Comparison of ENCODE assay signal across 8 cellular contexts in genomic region chr7:141557831-141558531, GRCh38. TPM values are rescaled to one million over a fixed set of nuclear protein-coding genes. Genes with fewer than 3 reads are reported as not detected.
DNase-seq lines count a peak whose midpoint lies in the region; ATAC-seq and TF ChIP-seq lines count a peak whose summit lies in the region.
"Not testable (repeated sequence)": the region's sequence is repeated elsewhere in the genome, so short reads cannot be mapped to it uniquely, and the experiment has no call there.

No MANE protein-coding gene starts in this region.

- H3K27ac ChIP-seq in MM.1S (ENCODE audit: low read length) = peak overlapping the region; percentile 91

- ATAC-seq in GM18907 (IDR thresholded peaks at IDR 0.05; ENCODE audit: unreplicated experiment) (peak; percentile 38), HG02885 (IDR thresholded peaks at IDR 0.05; ENCODE audit: poor library complexity, unreplicated experiment) (peak; percentile 61)
- ATAC-seq in activated CD8-positive, alpha-beta T cell treated with anti-CD3 and anti-CD28 coated beads for 36 hours = peak; percentile 47

- H4K20me1 ChIP-seq in MM.1S (ENCODE audit: insufficient read depth, low read length) = not testable (repeated sequence)

- H3K27me3 Mint-ChIP-seq in activated CD8-positive, alpha-beta T cell treated with anti-CD3 and anti-CD28 coated beads for 36 hours = not testable (repeated sequence)

- H3K27ac Mint-ChIP-seq in activated CD8-positive, alpha-beta T cell treated with anti-CD3 and anti-CD28 coated beads for 36 hours = peak overlapping the region; percentile 84

- peak; percentile 7 for DNase-seq in AG04449 (ENCODE audit: low read depth, low spot score)
- peak; percentile 91 for DNase-seq in MM.1S
- peak; percentile 63 for DNase-seq in activated CD8-positive, alpha-beta T cell treated with anti-CD3 and anti-CD28 coated beads for 36 hours
- DNase-seq in astrocyte of the hippocampus (ENCODE audit: low read depth, low spot score) = peak; percentile 41
- peak; percentile 37 for DNase-seq in glomerular visceral epithelial cell (ENCODE audit: extremely low spot score)
- peak; percentile 46 for DNase-seq in skeletal muscle cell (ENCODE audit: low read depth)

- peaks cover 32% of the 10 kb centered on the region for H3F3A ChIP-seq in MM.1S (ENCODE audit: insufficient read depth, low read length)

- peaks cover 77% of the 10 kb centered on the region for H3K4me1 Mint-ChIP-seq in activated CD8-positive, alpha-beta T cell treated with anti-CD3 and anti-CD28 coated beads for 36 hours (ENCODE audit: low read depth)

- CTCF ChIA-PET in AG04449 (lab: Yijun Ruan, JAX) = interaction anchor here (1.0 kb wide), 1 partner anchor 97 kb away, joined by 3 read pairs; no protein-coding TSS in a partner anchor
- CTCF ChIA-PET in activated CD8-positive, alpha-beta T cell treated with anti-CD3 and anti-CD28 coated beads for 36 hours (lab: Charles Lee) = not testable (repeated sequence)

- H3K4me3 ChIP-seq in AG04449 (ENCODE audit: low read depth, low read length); skeletal muscle cell (ENCODE audit: low read depth, low read length): not testable (repeated sequence)
- H3K4me3 ChIP-seq in MM.1S (ENCODE audit: low read length) = peak overlapping the region; percentile 31

- H3K27me3 ChIP-seq in MM.1S (replicated peaks; ENCODE audit: insufficient read depth, low read length) = not testable (repeated sequence)

- not testable (repeated sequence) for H3K9me3 Mint-ChIP-seq in activated CD8-positive, alpha-beta T cell treated with anti-CD3 and anti-CD28 coated beads for 36 hours

- peak overlapping the region; percentile 54 for H3K9ac ChIP-seq in MM.1S (ENCODE audit: low read length)

- peaks cover 20% of the 10 kb centered on the region; the same call in 1 of the 2 replicates for H3K36me3 ChIP-seq in MM.1S (replicated peaks; ENCODE audit: insufficient read depth, low read length)

- peaks cover 44% of the 10 kb centered on the region for H3K4me1 ChIP-seq in MM.1S (ENCODE audit: low read length)

- peaks cover 89% of the 10 kb centered on the region for H3K36me3 Mint-ChIP-seq in activated CD8-positive, alpha-beta T cell treated with anti-CD3 and anti-CD28 coated beads for 36 hours (ENCODE audit: low read depth)

- intact Hi-C loops in activated CD8-positive, alpha-beta T cell treated with anti-CD3 and anti-CD28 coated beads for 36 hours (cut with micrococcal nuclease) = loop anchor here (2.0 kb wide), 1 partner anchor 27 kb away; no protein-coding TSS in a partner anchor

- POLR2A ChIA-PET in AG04449 (lab: Yijun Ruan, JAX) = interaction anchor here (0.7 kb wide), 1 partner anchor 28 kb away, joined by 3 read pairs; no protein-coding TSS in a partner anchor
- POLR2A ChIA-PET in activated CD8-positive, alpha-beta T cell treated with anti-CD3 and anti-CD28 coated beads for 36 hours (lab: Charles Lee) = interaction anchor here (0.7 to 3.3 kb wide), 5 partner anchors 8 to 336 kb away, joined by 3 to 13 read pairs (median 4); no protein-coding TSS in a partner anchor

- peak overlapping the region; percentile 53 for H3K4me2 ChIP-seq in MM.1S (ENCODE audit: low read depth, low read length)

- H3K4me3 Mint-ChIP-seq in activated CD8-positive, alpha-beta T cell treated with anti-CD3 and anti-CD28 coated beads for 36 hours = peak overlapping the region; percentile 28

- not testable (repeated sequence) for H3K9me3 ChIP-seq in MM.1S (replicated peaks; ENCODE audit: insufficient read depth, low read length)

- not testable (repeated sequence) for H3K9me2 ChIP-seq in MM.1S (replicated peaks; ENCODE audit: insufficient read depth, low read length)

- TF ChIP-seq CTCF in AG04449 (IDR thresholded peaks at IDR 0.05; ENCODE audit: insufficient read depth, low read length, missing control alignments); MM.1S (IDR thresholded peaks at IDR 0.05; ENCODE audit: low read length); activated CD8-positive, alpha-beta T cell treated with anti-CD3 and anti-CD28 coated beads for 36 hours (IDR thresholded peaks at IDR 0.05): not testable (repeated sequence)

- H2AFZ ChIP-seq in MM.1S (ENCODE audit: low read length) = peak overlapping the region; percentile 7; the same call in 1 of the 2 replicates

- H3K79me2 ChIP-seq in MM.1S (ENCODE audit: low read length) = peaks cover 57% of the 10 kb centered on the region

RNA-seq across cellular contexts. Expression of gene AGK, which starts 6.8 kb away (rescaled TPM):
- total RNA-seq in activated CD8-positive, alpha-beta T cell treated with anti-CD3 and anti-CD28 coated beads for 36 hours = 10 to 100 TPM; 70.1 to 73.7 TPM

Comparison
In these comparisons a context has a peak if more than half of its experiments do, and no peak if none do; other contexts are left out.
1. DNase-seq: peak in every context shown above with its lines; median percentile 91 in MM.1S; 63 in activated CD8-positive, alpha-beta T cell treated with anti-CD3 and anti-CD28 coated beads for 36 hours; 46 in skeletal muscle cell; 41 in astrocyte of the hippocampus; 37 in glomerular visceral epithelial cell; 7 in AG04449.